Comparison of ENCODE assay signal across 19 cellular contexts in genomic region chr1:205677152-205677551, GRCh38. TPM values are rescaled to one million over a fixed set of nuclear protein-coding genes. Genes with fewer than 3 reads are reported as not detected.
DNase-seq lines count a peak whose midpoint lies in the region; ATAC-seq lines count a peak whose summit lies in the region.
"Had no signal": no experiment of that assay in that cellular context is flagged by ENCODE, and none has a peak within 500 bp of the region (broad histone marks: within the 10 kb centered on the region; RNA-seq: fewer than 3 reads in every experiment).

No MANE protein-coding gene starts in this region.

- peaks cover 10 to 13% of the 10 kb centered on the region in 2 donors for H3K27me3 Mint-ChIP-seq in natural killer cell treated with Interleukin-12 subunit alpha and Interleukin-12 subunit beta and Interleukin-15 and Interleukin-18, amount 100 ng/mL, for 72 hours
- peaks cover 30% of the 10 kb centered on the region for H3K27me3 Mint-ChIP-seq in activated T-helper 1 cell treated with anti-CD3 and anti-CD28 coated beads, Interleukin-12 subunit alpha, Interleukin-12 subunit beta, Interleukin-2, Interleukin-4 antibody, amounts not matched to agents 30 ng/mL and 10 ng/mL and 1 ng/mL, durations not matched to agents 14 hours and 24 hours and 36 hours (ENCODE audit: insufficient read depth)
- H3K27me3 Mint-ChIP-seq: stimulated activated naive B cell treated with anti-CD40 and anti-IgM and Interleukin-4, amounts not matched to agents 10 μg/mL and 1 μg/mL and 100 μg/mL, for 72 hours had no signal

- H3K27ac ChIP-seq in caudate nucleus (ENCODE audit: low read depth, low read length): peak overlapping the region; percentile 99
- H3K27ac ChIP-seq: breast epithelium, KMS-11, skin epidermis, upper lobe of right lung had no signal

- H3K9me3 Mint-ChIP-seq in natural killer cell treated with Interleukin-12 subunit alpha and Interleukin-12 subunit beta and Interleukin-15 and Interleukin-18, amount 100 ng/mL, for 72 hours: no peaks in the 10 kb centered on the region
- H3K9me3 Mint-ChIP-seq in activated T-helper 1 cell treated with anti-CD3 and anti-CD28 coated beads, Interleukin-12 subunit alpha, Interleukin-12 subunit beta, Interleukin-2, Interleukin-4 antibody, amounts not matched to agents 30 ng/mL and 10 ng/mL and 1 ng/mL, durations not matched to agents 14 hours and 24 hours and 36 hours: no peaks in the 10 kb centered on the region
- H3K9me3 Mint-ChIP-seq: activated naive CD8-positive, alpha-beta T cell treated with anti-CD3 and anti-CD28 coated beads, Interleukin-2, amount 10 ng/mL, durations not matched to agents 7 days and 5 days; CD8-positive, alpha-beta T cell; HFFc6; stimulated activated naive B cell treated with anti-CD40 and anti-IgM and Interleukin-4, amounts not matched to agents 10 μg/mL and 1 μg/mL and 100 μg/mL, for 72 hours had no signal

- H3K4me1 Mint-ChIP-seq in natural killer cell treated with Interleukin-12 subunit alpha and Interleukin-12 subunit beta and Interleukin-15 and Interleukin-18, amount 100 ng/mL, for 72 hours (ENCODE audit: low read depth in 2 of 2): peaks cover 20 to 28% of the 10 kb centered on the region in 2 donors
- peaks cover 14% of the 10 kb centered on the region for H3K4me1 Mint-ChIP-seq in activated T-helper 1 cell treated with anti-CD3 and anti-CD28 coated beads, Interleukin-12 subunit alpha, Interleukin-12 subunit beta, Interleukin-2, Interleukin-4 antibody, amounts not matched to agents 30 ng/mL and 10 ng/mL and 1 ng/mL, durations not matched to agents 14 hours and 24 hours and 36 hours (ENCODE audit: low read depth)

- H3K36me3 Mint-ChIP-seq in natural killer cell treated with Interleukin-12 subunit alpha and Interleukin-12 subunit beta and Interleukin-15 and Interleukin-18, amount 100 ng/mL, for 72 hours: no peaks in the 10 kb centered on the region
- H3K36me3 Mint-ChIP-seq in activated T-helper 1 cell treated with anti-CD3 and anti-CD28 coated beads, Interleukin-12 subunit alpha, Interleukin-12 subunit beta, Interleukin-2, Interleukin-4 antibody, amounts not matched to agents 30 ng/mL and 10 ng/mL and 1 ng/mL, durations not matched to agents 14 hours and 24 hours and 36 hours (ENCODE audit: low read depth): no peaks in the 10 kb centered on the region
- H3K36me3 Mint-ChIP-seq: activated naive CD8-positive, alpha-beta T cell treated with anti-CD3 and anti-CD28 coated beads, Interleukin-2, amount 10 ng/mL, durations not matched to agents 7 days and 5 days; CD8-positive, alpha-beta T cell had no signal

- peak; percentile 47 for DNase-seq in NCI-H82 (lab: John Stamatoyannopoulos, UW)
- no peak for DNase-seq in NCI-H82 treated with DMSO at 0.1 percent for 48 hours (lab: John Stamatoyannopoulos, UW; ENCODE audit: unreplicated experiment)
- DNase-seq in caudate nucleus (lab: John Stamatoyannopoulos, UW): no peak
- no peak for DNase-seq in natural killer cell treated with Interleukin-12 subunit alpha and Interleukin-12 subunit beta and Interleukin-15 and Interleukin-18, amount 100 ng/mL, for 72 hours (ENCODE audit: low spot score)
- no peak for DNase-seq in 8988T
- DNase-seq in activated T-cell treated with anti-CD3 and anti-CD28 coated beads, Interleukin-2, amount 50 U/mL, for 48 hours: no peak
- no peak for DNase-seq in activated T-helper 1 cell treated with anti-CD3 and anti-CD28 coated beads, Interleukin-12 subunit alpha, Interleukin-12 subunit beta, Interleukin-2, Interleukin-4 antibody, amounts not matched to agents 30 ng/mL and 10 ng/mL and 1 ng/mL, durations not matched to agents 14 hours and 24 hours and 36 hours (ENCODE audit: low spot score)
- DNase-seq: activated naive CD8-positive, alpha-beta T cell treated with anti-CD3 and anti-CD28 coated beads, Interleukin-2, amount 10 ng/mL, durations not matched to agents 7 days and 5 days; activated T-cell treated with anti-CD3 and anti-CD28 coated beads, Interleukin-2, amount 50 U/mL, for 1 hour; CD8-positive, alpha-beta T cell; HFFc6; NCI-H1436 treated with DMSO at 0.1 percent for 48 hours; stimulated activated naive B cell treated with anti-CD40 and anti-IgM and Interleukin-4, amounts not matched to agents 10 μg/mL and 1 μg/mL and 100 μg/mL, for 72 hours; T1000; upper lobe of right lung had no signal

- H3K4me3 Mint-ChIP-seq in natural killer cell treated with Interleukin-12 subunit alpha and Interleukin-12 subunit beta and Interleukin-15 and Interleukin-18, amount 100 ng/mL, for 72 hours: peak overlapping the region; percentile 30
- H3K4me3 Mint-ChIP-seq in activated T-helper 1 cell treated with anti-CD3 and anti-CD28 coated beads, Interleukin-12 subunit alpha, Interleukin-12 subunit beta, Interleukin-2, Interleukin-4 antibody, amounts not matched to agents 30 ng/mL and 10 ng/mL and 1 ng/mL, durations not matched to agents 14 hours and 24 hours and 36 hours: no peak overlapping the region
- H3K4me3 Mint-ChIP-seq: activated naive CD8-positive, alpha-beta T cell treated with anti-CD3 and anti-CD28 coated beads, Interleukin-2, amount 10 ng/mL, durations not matched to agents 7 days and 5 days; CD8-positive, alpha-beta T cell; HFFc6; stimulated activated naive B cell treated with anti-CD40 and anti-IgM and Interleukin-4, amounts not matched to agents 10 μg/mL and 1 μg/mL and 100 μg/mL, for 72 hours had no signal

- intact Hi-C loops in activated T-helper 1 cell treated with anti-CD3 and anti-CD28 coated beads, Interleukin-12 subunit alpha, Interleukin-12 subunit beta, Interleukin-2, Interleukin-4 antibody, amounts not matched to agents 30 ng/mL and 10 ng/mL and 1 ng/mL, durations not matched to agents 14 hours and 24 hours and 36 hours (cut with micrococcal nuclease): no loop called here

- H3K27ac Mint-ChIP-seq in natural killer cell treated with Interleukin-12 subunit alpha and Interleukin-12 subunit beta and Interleukin-15 and Interleukin-18, amount 100 ng/mL, for 72 hours: no peak overlapping the region
- H3K27ac Mint-ChIP-seq in activated T-helper 1 cell treated with anti-CD3 and anti-CD28 coated beads, Interleukin-12 subunit alpha, Interleukin-12 subunit beta, Interleukin-2, Interleukin-4 antibody, amounts not matched to agents 30 ng/mL and 10 ng/mL and 1 ng/mL, durations not matched to agents 14 hours and 24 hours and 36 hours: no peak overlapping the region
- H3K27ac Mint-ChIP-seq: activated naive CD8-positive, alpha-beta T cell treated with anti-CD3 and anti-CD28 coated beads, Interleukin-2, amount 10 ng/mL, durations not matched to agents 7 days and 5 days; CD8-positive, alpha-beta T cell; HFFc6; stimulated activated naive B cell treated with anti-CD40 and anti-IgM and Interleukin-4, amounts not matched to agents 10 μg/mL and 1 μg/mL and 100 μg/mL, for 72 hours had no signal

- ATAC-seq in natural killer cell treated with Interleukin-12 subunit alpha and Interleukin-12 subunit beta and Interleukin-15 and Interleukin-18, amount 100 ng/mL, for 72 hours: no peak
- no peak for ATAC-seq in GM19455 (IDR thresholded peaks at IDR 0.05; ENCODE audit: unreplicated experiment)
- ATAC-seq: CD8-positive, alpha-beta T cell; stimulated activated naive B cell treated with anti-CD40 and anti-IgM and Interleukin-4, amounts not matched to agents 10 μg/mL and 1 μg/mL and 100 μg/mL, for 72 hours; upper lobe of right lung had no signal

RNA-seq across cellular contexts. Expression of gene SLC45A3, which starts 3.2 kb away (rescaled TPM):
- total RNA-seq in natural killer cell treated with Interleukin-12 subunit alpha and Interleukin-12 subunit beta and Interleukin-15 and Interleukin-18, amount 100 ng/mL, for 72 hours: 1 to 10 TPM in 1 of 2 donors, under 1 TPM in 1; 0.64 to 5.1 TPM
- total RNA-seq in activated T-helper 1 cell treated with anti-CD3 and anti-CD28 coated beads, Interleukin-12 subunit alpha, Interleukin-12 subunit beta, Interleukin-2, Interleukin-4 antibody, amounts not matched to agents 30 ng/mL and 10 ng/mL and 1 ng/mL, durations not matched to agents 14 hours and 24 hours and 36 hours: 0.81 and 1.1 TPM in 2 replicates

RNA-seq across cellular contexts. Expression of gene ELK4, which starts 45.3 kb away (rescaled TPM):
- 10 to 100 TPM; 78.7 to 97.8 TPM for total RNA-seq in natural killer cell treated with Interleukin-12 subunit alpha and Interleukin-12 subunit beta and Interleukin-15 and Interleukin-18, amount 100 ng/mL, for 72 hours
- 81.1 and 86.2 TPM in 2 replicates for total RNA-seq in activated T-helper 1 cell treated with anti-CD3 and anti-CD28 coated beads, Interleukin-12 subunit alpha, Interleukin-12 subunit beta, Interleukin-2, Interleukin-4 antibody, amounts not matched to agents 30 ng/mL and 10 ng/mL and 1 ng/mL, durations not matched to agents 14 hours and 24 hours and 36 hours
